ENCODE assay signal across 8 cellular contexts in genomic region chr1:111739984-111740765, GRCh38. TPM values are rescaled to one million over a fixed set of nuclear protein-coding genes. Genes with fewer than 3 reads are reported as not detected.
DNase-seq lines count a peak whose midpoint lies in the region; ATAC-seq and TF ChIP-seq lines count a peak whose summit lies in the region.

No MANE protein-coding gene starts in this region.

- no peaks in the 10 kb centered on the region for H3K9me3 ChIP-seq in Karpas-422 (ENCODE audit: low read length)
- H3K9me3 ChIP-seq in mucosa of rectum (ENCODE audit: control insufficient read depth in 2 of 2, low read length in 2 of 2) = no peaks in the 10 kb centered on the region
- H3K9me3 ChIP-seq in upper lobe of left lung = no peaks in the 10 kb centered on the region

- H3K4me3 ChIP-seq in Karpas-422 (ENCODE audit: low read length) (peak overlapping the region; percentile 67), mucosa of rectum (ENCODE audit: low read length in 2 of 2) (peak overlapping the region; percentile 68 to 78), upper lobe of left lung (peak overlapping the region; percentile 46 to 85 (median 64))

- no peak for TF ChIP-seq CTCF in upper lobe of left lung (IDR thresholded peaks at IDR 0.05)

- H3K27me3 ChIP-seq in Karpas-422 (ENCODE audit: low read length) (no peaks in the 10 kb centered on the region), mucosa of rectum (ENCODE audit: control insufficient read depth in 2 of 2, insufficient read depth in 2 of 2, low read length in 2 of 2) (peaks cover 8 to 12% of the 10 kb centered on the region in 2 donors), upper lobe of left lung (no peaks in the 10 kb centered on the region)

- H3K36me3 ChIP-seq in Karpas-422 (ENCODE audit: insufficient read depth, low read length) (no peaks in the 10 kb centered on the region), mucosa of rectum (ENCODE audit: control insufficient read depth in 2 of 2, insufficient read depth in 2 of 2, low read length in 2 of 2) (no peaks in the 10 kb centered on the region), upper lobe of left lung (no peaks in the 10 kb centered on the region)

- peak overlapping the region; percentile 95 for H3K4me2 ChIP-seq in Karpas-422 (ENCODE audit: low read depth, low read length, poor library complexity, severe bottlenecking)

- DNase-seq in DMS53 treated with DMSO at 0.1 percent for 48 hours (lab: John Stamatoyannopoulos, UW; ENCODE audit: unreplicated experiment) (peak; percentile 62), Karpas-422 (no peak), fibroblast of gingiva (ENCODE audit: low read depth) (peak; percentile 70), upper lobe of left lung (peak; percentile 57 to 91), SW 1271 (lab: John Stamatoyannopoulos, UW) (no peak)
- DNase-seq in activated CD4-positive, alpha-beta memory T cell treated with anti-CD3 and anti-CD28 coated beads, Interleukin-2, amount 10 ng/mL, durations not matched to agents 7 days and 5 days = no peak

- no peak for TF ChIP-seq EP300 in upper lobe of left lung (IDR thresholded peaks at IDR 0.05)

- POLR2A ChIA-PET in activated CD4-positive, alpha-beta memory T cell treated with anti-CD3 and anti-CD28 coated beads, Interleukin-2, amount 10 ng/mL, durations not matched to agents 7 days and 5 days (lab: Charles Lee) = interaction anchor here (1.5 to 7.1 kb wide), 7 partner anchors 13 to 291 kb away, joined by 3 to 48 read pairs (median 13); partner anchors contain the start of genes ATP5PB, DDX20 and WDR77

- H3K27ac ChIP-seq in Karpas-422 (ENCODE audit: low read length) (no peak overlapping the region), mucosa of rectum (ENCODE audit: low read depth in 2 of 2, low read length in 2 of 2) (peak overlapping the region; percentile 70 to 86), upper lobe of left lung (peak overlapping the region; percentile 75 to 94 (median 90))

- H3K9me2 ChIP-seq in Karpas-422 (replicated peaks; ENCODE audit: insufficient read depth, low read length) = no peaks in the 10 kb centered on the region

- peaks cover 30% of the 10 kb centered on the region for H3K4me1 ChIP-seq in Karpas-422 (ENCODE audit: low read length)
- H3K4me1 ChIP-seq in mucosa of rectum (ENCODE audit: control insufficient read depth in 2 of 2, insufficient read depth in 2 of 2, low read length in 2 of 2) = peaks cover 10 to 18% of the 10 kb centered on the region in 2 donors
- H3K4me1 ChIP-seq in upper lobe of left lung = peaks cover 20 to 35% (median 26%) of the 10 kb centered on the region in 4 donors

- no peak for TF ChIP-seq POLR2A in upper lobe of left lung (IDR thresholded peaks at IDR 0.05)

- H3K9ac ChIP-seq in Karpas-422 (ENCODE audit: low read length) = peak overlapping the region; percentile 74
- H3K9ac ChIP-seq in mucosa of rectum (ENCODE audit: low read depth in 1 of 2, low read length in 2 of 2) = peak overlapping the region; percentile 48 to 74

- 3 to 7% methylated on average over 28 to 54 of the region's 55 CpGs for WGBS in upper lobe of left lung, 2 donors

- ATAC-seq in upper lobe of left lung (ENCODE audit: low FRiP score in 2 of 2) = peak; percentile 19 to 81
- no peak for ATAC-seq in GM18517 (IDR thresholded peaks at IDR 0.05; ENCODE audit: unreplicated experiment)

- CTCF ChIA-PET in activated CD4-positive, alpha-beta memory T cell treated with anti-CD3 and anti-CD28 coated beads, Interleukin-2, amount 10 ng/mL, durations not matched to agents 7 days and 5 days (lab: Charles Lee) = interaction anchor here (1.0 to 5.8 kb wide), 7 partner anchors 11 to 232 kb away, joined by 4 to 39 read pairs (median 4); no protein-coding TSS in a partner anchor

- peaks cover 12% of the 10 kb centered on the region; the same call in 1 of the 2 replicates for H4K20me1 ChIP-seq in Karpas-422 (ENCODE audit: insufficient read depth, low read depth, low read length)

- no peaks in the 10 kb centered on the region for H3K36me3 Mint-ChIP-seq in activated CD4-positive, alpha-beta memory T cell treated with anti-CD3 and anti-CD28 coated beads, Interleukin-2, amount 10 ng/mL, durations not matched to agents 7 days and 5 days (ENCODE audit: low read depth)

- peak overlapping the region; percentile 84 for H3K4me3 Mint-ChIP-seq in activated CD4-positive, alpha-beta memory T cell treated with anti-CD3 and anti-CD28 coated beads, Interleukin-2, amount 10 ng/mL, durations not matched to agents 7 days and 5 days

- H3K4me1 Mint-ChIP-seq in activated CD4-positive, alpha-beta memory T cell treated with anti-CD3 and anti-CD28 coated beads, Interleukin-2, amount 10 ng/mL, durations not matched to agents 7 days and 5 days = peaks cover 23% of the 10 kb centered on the region

- no peaks in the 10 kb centered on the region for H3K9me3 Mint-ChIP-seq in activated CD4-positive, alpha-beta memory T cell treated with anti-CD3 and anti-CD28 coated beads, Interleukin-2, amount 10 ng/mL, durations not matched to agents 7 days and 5 days

- H3K27me3 Mint-ChIP-seq in activated CD4-positive, alpha-beta memory T cell treated with anti-CD3 and anti-CD28 coated beads, Interleukin-2, amount 10 ng/mL, durations not matched to agents 7 days and 5 days = peaks cover 51% of the 10 kb centered on the region

- H3K27ac Mint-ChIP-seq in activated CD4-positive, alpha-beta memory T cell treated with anti-CD3 and anti-CD28 coated beads, Interleukin-2, amount 10 ng/mL, durations not matched to agents 7 days and 5 days = no peak overlapping the region

- H2AFZ ChIP-seq in Karpas-422 (ENCODE audit: low read length) = peak overlapping the region; percentile 84; the same call in 1 of the 2 replicates

- H3K79me2 ChIP-seq in Karpas-422 (ENCODE audit: low read length) = no peaks in the 10 kb centered on the region

RNA-seq across cellular contexts. Expression of gene INKA2, which starts 1.0 kb away (rescaled TPM):
- total RNA-seq in Karpas-422 (2014; rRNA removed; shearing (Covaris generic); ENCODE audit: low replicate concordance) = 1.1 and 1.6 TPM in 2 replicates
- total RNA-seq in activated CD4-positive, alpha-beta memory T cell treated with anti-CD3 and anti-CD28 coated beads, Interleukin-2, amount 10 ng/mL, durations not matched to agents 7 days and 5 days = 1 to 10 TPM; 2.4 to 2.8 TPM
- total RNA-seq in upper lobe of left lung = 10 to 100 TPM in 1 of 6 donors, 1 to 10 TPM in 5; 4.5 to 11.5 (median 7.4) TPM

RNA-seq across cellular contexts. Expression of gene DDX20, which starts 15.5 kb away (rescaled TPM):
- total RNA-seq in Karpas-422 (2014; rRNA removed; shearing (Covaris generic); ENCODE audit: low replicate concordance) = 20.6 and 33.3 TPM in 2 replicates
- 10 to 100 TPM; 11.2 to 11.8 TPM for total RNA-seq in activated CD4-positive, alpha-beta memory T cell treated with anti-CD3 and anti-CD28 coated beads, Interleukin-2, amount 10 ng/mL, durations not matched to agents 7 days and 5 days
- total RNA-seq in upper lobe of left lung = 10 to 100 TPM in 2 of 6 donors, 1 to 10 TPM in 4; 7.9 to 18.5 (median 9.2) TPM

Comparison
In these comparisons a context has a peak if more than half of its experiments do, and no peak if none do; other contexts are left out.
1. DNase-seq: peak in DMS53 treated with DMSO at 0.1 percent for 48 hours (single experiment), fibroblast of gingiva (single experiment) and upper lobe of left lung (2 of 2); none in Karpas-422 (single experiment), activated CD4-positive, alpha-beta memory T cell treated with anti-CD3 and anti-CD28 coated beads, Interleukin-2, amount 10 ng/mL, durations not matched to agents 7 days and 5 days (single experiment) and SW 1271 (0 of 2).
2. Peak in every context shown above with its lines, with median percentiles within 50 percentile points of each other: H3K4me3 ChIP-seq.